1 cellular context compared by ENCODE assay signal in genomic region chr6:105881608-105882007, GRCh38.
TF ChIP-seq lines count a peak whose summit lies in the region.

No MANE protein-coding gene starts in this region.

TF ChIP-seq in IMR-90, 13 proteins besides CTCF, POLR2A, EP300 and RAD21 (continued from another document):
- TF ChIP-seq, protein P1, sequence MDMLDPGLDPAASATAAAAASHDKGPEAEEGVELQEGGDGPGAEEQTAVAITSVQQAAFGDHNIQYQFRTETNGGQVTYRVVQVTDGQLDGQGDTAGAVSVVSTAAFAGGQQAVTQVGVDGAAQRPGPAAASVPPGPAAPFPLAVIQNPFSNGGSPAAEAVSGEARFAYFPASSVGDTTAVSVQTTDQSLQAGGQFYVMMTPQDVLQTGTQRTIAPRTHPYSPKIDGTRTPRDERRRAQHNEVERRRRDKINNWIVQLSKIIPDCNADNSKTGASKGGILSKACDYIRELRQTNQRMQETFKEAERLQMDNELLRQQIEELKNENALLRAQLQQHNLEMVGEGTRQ (IDR thresholded peaks at IDR 0.05; ENCODE audit: low read depth, low read length) = no peak
- TF ChIP-seq RFX5 (IDR thresholded peaks at IDR 0.05; ENCODE audit: low read depth, low read length) (no peak), SMC3 (IDR thresholded peaks at IDR 0.05; ENCODE audit: low read depth, low read length) (no peak), MAFK (IDR thresholded peaks at IDR 0.05; ENCODE audit: low read depth, low read length) (no peak), FOS (IDR thresholded peaks at IDR 0.05; ENCODE audit: low read depth, low read length) (no peak)
